Comparison of ENCODE assay signal across 26 cellular contexts in the genomic region with DNA sequence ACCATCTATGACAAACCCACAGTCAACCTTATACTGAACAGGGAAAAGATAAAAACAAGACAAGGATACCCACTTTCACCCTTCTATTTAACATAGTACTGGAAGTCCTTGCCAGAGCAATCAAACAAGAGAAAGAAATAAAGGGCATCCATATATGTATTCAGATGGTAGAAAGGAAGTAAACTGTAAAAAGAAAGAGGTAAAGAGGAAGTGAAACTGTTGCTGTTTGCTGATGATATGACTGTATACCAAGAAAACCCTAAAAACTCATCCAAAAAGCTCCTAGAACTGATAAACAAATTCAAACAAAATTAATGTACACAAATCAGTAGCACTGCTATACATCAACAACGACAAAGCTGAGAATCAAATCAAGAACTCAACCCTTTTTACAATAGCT.
DNase-seq lines count a peak whose midpoint lies in the region; ATAC-seq, FAIRE-seq and TF ChIP-seq lines count a peak whose summit lies in the region.
"Had no signal": no experiment of that assay in that cellular context is flagged by ENCODE, and none has a peak within 500 bp of the region (broad histone marks: within the 10 kb centered on the region; RNA-seq: fewer than 3 reads in every experiment).

No MANE protein-coding gene starts in this region.

- no peak overlapping the region for H3K4me3 Mint-ChIP-seq in natural killer cell
- H3K4me3 Mint-ChIP-seq: activated B cell treated with CpG ODN at 0.5 μM for 24 hours; activated CD4-positive, alpha-beta memory T cell treated with anti-CD3 and anti-CD28 coated beads, Interleukin-2, amount 10 ng/mL, durations not matched to agents 7 days and 5 days; T-helper 17 cell had no signal

- intact Hi-C loops in natural killer cell (cut with micrococcal nuclease), result no loop called here
- intact Hi-C loops in colonic mucosa (cut with DNase I), result no loop called here

- no peak for TF ChIP-seq CTCF in natural killer cell (IDR thresholded peaks at IDR 0.05)
- no peak for TF ChIP-seq CTCF in colonic mucosa (IDR thresholded peaks at IDR 0.05)

- H3K27ac ChIP-seq in colonic mucosa, result no peak overlapping the region
- H3K27ac ChIP-seq: A549, C4-2B, cardiac muscle cell, uterus had no signal

- no peaks in the 10 kb centered on the region for H3K27me3 Mint-ChIP-seq in natural killer cell (ENCODE audit: low read depth in 2 of 2)
- H3K27me3 Mint-ChIP-seq: activated B cell treated with CpG ODN at 0.5 μM for 24 hours; activated CD4-positive, alpha-beta memory T cell treated with anti-CD3 and anti-CD28 coated beads, Interleukin-2, amount 10 ng/mL, durations not matched to agents 7 days and 5 days; T-helper 17 cell had no signal

- peaks cover 11 to 24% of the 10 kb centered on the region in 2 donors for H3K9me3 Mint-ChIP-seq in natural killer cell

- H3K4me3 ChIP-seq in colonic mucosa, result no peak overlapping the region
- H3K4me3 ChIP-seq: A549, cardiac muscle cell, uterus had no signal

- no peak for FAIRE-seq in GM12891 (lab: Jason Lieb, UNC)
- FAIRE-seq: A549, endothelial cell of umbilical vein, HepG2 had no signal

- no peak overlapping the region for H3K27ac Mint-ChIP-seq in natural killer cell
- H3K27ac Mint-ChIP-seq: activated B cell treated with CpG ODN at 0.5 μM for 24 hours; activated CD4-positive, alpha-beta memory T cell treated with anti-CD3 and anti-CD28 coated beads, Interleukin-2, amount 10 ng/mL, durations not matched to agents 7 days and 5 days; T-helper 17 cell had no signal

- no peak for DNase-seq in GM12891 (ENCODE audit: insufficient read length, low spot score)
- peak; percentile 15 for DNase-seq in NAMALWA (ENCODE audit: low spot score)
- no peak for DNase-seq in natural killer cell
- DNase-seq in colonic mucosa, result no peak
- no peak for DNase-seq in NCI-H226
- DNase-seq: activated B cell treated with CpG ODN at 0.5 μM for 24 hours; activated CD4-positive, alpha-beta memory T cell treated with anti-CD3 and anti-CD28 coated beads, Interleukin-2, amount 10 ng/mL, durations not matched to agents 7 days and 5 days; amygdala; dermis blood vessel endothelial cell; DMS 273 treated with DMSO at 0.1 percent for 48 hours; NCI-H2029; NCI-H510A treated with DMSO at 0.1 percent for 48 hours; nucleus accumbens; retina; SHP77 treated with DMSO at 0.1 percent for 48 hours; stimulated activated CD8-positive, alpha-beta memory T cell treated with anti-CD3 and anti-CD28 coated beads, Interleukin-4, amount 100 ng/mL, for 48 hours; T-helper 17 cell; uterus had no signal

- H3K9ac ChIP-seq in colonic mucosa (ENCODE audit: low read depth in 2 of 2, low read length in 2 of 2), result no peak overlapping the region

- ATAC-seq in GM19463 (IDR thresholded peaks at IDR 0.05; ENCODE audit: unreplicated experiment) (peak; percentile 67), HG03135 (IDR thresholded peaks at IDR 0.05; ENCODE audit: unreplicated experiment) (peak; percentile 59), natural killer cell (no peak), HG03039 (IDR thresholded peaks at IDR 0.05; ENCODE audit: unreplicated experiment) (no peak)
- ATAC-seq: A549, HepG2, T-helper 17 cell had no signal

- no peaks in the 10 kb centered on the region for H3K36me3 ChIP-seq in colonic mucosa
- H3K36me3 ChIP-seq: cardiac muscle cell, uterus had no signal

- no peaks in the 10 kb centered on the region for H3K9me3 ChIP-seq in colonic mucosa
- H3K9me3 ChIP-seq: A549, uterus had no signal

- no peaks in the 10 kb centered on the region for H3K4me1 ChIP-seq in colonic mucosa
- H3K4me1 ChIP-seq: A549, uterus had no signal

- H3K36me3 Mint-ChIP-seq in natural killer cell, result peaks cover 14% of the 10 kb centered on the region

- TF ChIP-seq POLR2A in GM12891 (IDR thresholded peaks at IDR 0.05; ENCODE audit: low read depth, low read length), result no peak

- H3K27me3 ChIP-seq in colonic mucosa, result no peaks in the 10 kb centered on the region
- H3K27me3 ChIP-seq: cardiac muscle cell, uterus had no signal

- no peaks in the 10 kb centered on the region for H3K4me1 Mint-ChIP-seq in natural killer cell
- H3K4me1 Mint-ChIP-seq: activated B cell treated with CpG ODN at 0.5 μM for 24 hours; activated CD4-positive, alpha-beta memory T cell treated with anti-CD3 and anti-CD28 coated beads, Interleukin-2, amount 10 ng/mL, durations not matched to agents 7 days and 5 days; T-helper 17 cell had no signal

TF ChIP-seq in GM12891, 5 proteins besides CTCF, POLR2A, EP300 and RAD21:
- TF ChIP-seq POU2F2 (IDR thresholded peaks at IDR 0.05; ENCODE audit: low read depth, low read length) (no peak), POLR2AphosphoS5 (IDR thresholded peaks at IDR 0.05; ENCODE audit: low read depth, low read length) (no peak), TAF1 (IDR thresholded peaks at IDR 0.05; ENCODE audit: low read depth, low read length) (no peak), PAX5 (IDR thresholded peaks at IDR 0.05; ENCODE audit: insufficient read depth, low read length, severe bottlenecking) (no peak), SPI1 (IDR thresholded peaks at IDR 0.05; ENCODE audit: low read depth, low read length) (peak; percentile 80)

Comparison
In these comparisons a context has a peak if more than half of its experiments do, and no peak if none do; other contexts are left out.
1. ATAC-seq: peak in GM19463 (single experiment) and HG03135 (single experiment); none in natural killer cell (0 of 3) and HG03039 (single experiment).